Comparison of ENCODE assay signal across 8 cellular contexts in the genomic region with DNA sequence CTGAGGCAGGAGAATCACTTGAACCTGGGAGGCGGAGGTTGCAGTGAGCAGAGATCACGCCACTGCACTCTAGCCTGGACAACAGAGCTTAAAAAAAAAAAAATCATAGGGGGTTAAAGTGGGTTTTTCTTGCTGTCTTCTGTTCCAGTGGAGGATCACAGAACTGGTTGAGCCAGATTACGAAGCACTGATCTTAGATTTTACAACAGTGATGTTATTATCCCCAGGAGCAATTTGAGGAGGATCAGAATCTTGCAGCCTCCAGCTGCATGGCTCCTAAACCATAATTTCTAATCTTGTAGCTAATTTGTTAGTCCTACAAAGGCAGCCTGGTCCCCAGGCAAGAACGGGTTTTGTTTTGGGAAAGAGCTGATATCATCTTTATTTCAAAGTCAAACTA.
DNase-seq lines count a peak whose midpoint lies in the region; ATAC-seq, FAIRE-seq and TF ChIP-seq lines count a peak whose summit lies in the region.
"Not testable (repeated sequence)": the region's sequence is repeated elsewhere in the genome, so short reads cannot be mapped to it uniquely, and the experiment has no call there.

No MANE protein-coding gene starts in this region.

- H3K27ac Mint-ChIP-seq in CD4-positive, CD25-positive, alpha-beta regulatory T cell, result peak overlapping the region in 2 of 3 donors; percentile 72 to 79
- peak overlapping the region; percentile 21 for H3K27ac Mint-ChIP-seq in T-helper 1 cell treated with Interleukin-12 subunit alpha and Interleukin-12 subunit beta and Interleukin-4 antibody, amounts not matched to agents 30 μg/mL and 1 μg/mL, for 36 hours
- H3K27ac Mint-ChIP-seq in activated T-cell treated with anti-CD3 and anti-CD28 coated beads, Interleukin-2, amount 50 U/mL, for 72 hours, result peak overlapping the region; percentile 15
- peak overlapping the region; percentile 90 for H3K27ac Mint-ChIP-seq in activated naive CD4-positive, alpha-beta T cell treated with anti-CD3 and anti-CD28 coated beads, Interleukin-2, amount 50 U/mL, for 24 hours
- H3K27ac Mint-ChIP-seq in stimulated activated memory B cell treated with anti-CD40 and anti-IgM and Interleukin-4, amounts not matched to agents 10 μg/mL and 1 μg/mL and 100 μg/mL, for 72 hours, result peak overlapping the region; percentile 3

- not testable (repeated sequence) for H3K9ac ChIP-seq in Loucy (ENCODE audit: low read depth, low read length, poor library complexity, severe bottlenecking); mammary epithelial cell (ENCODE audit: insufficient read depth, low read length); keratinocyte (ENCODE audit: control insufficient read depth, extremely low read depth, insufficient read depth, low read length)

- H3K9me1 ChIP-seq in keratinocyte (ENCODE audit: control insufficient read depth, extremely low read depth, insufficient read depth, low read length), result not testable (repeated sequence)

- BruUV-seq in mammary epithelial cell (replicated peaks; lab: Mats Ljungman, UMichigan), result not testable (repeated sequence)

- not testable (repeated sequence) for H3K9me3 ChIP-seq in CD4-positive, CD25-positive, alpha-beta regulatory T cell (ENCODE audit: control insufficient read depth in 2 of 2, low read length in 2 of 2); Loucy (ENCODE audit: insufficient read depth, low read depth, low read length); mammary epithelial cell (replicated peaks; ENCODE audit: insufficient read depth, low read length); keratinocyte (ENCODE audit: control insufficient read depth, low read depth, low read length)

- intact Hi-C loops in mammary epithelial cell (cut with micrococcal nuclease), result not testable (repeated sequence)

- H2AFZ ChIP-seq in Loucy (ENCODE audit: low read length) (peak overlapping the region; percentile 4; the same call in 1 of the 2 replicates), mammary epithelial cell (ENCODE audit: low read depth, low read length) (peak overlapping the region; percentile 83)
- not testable (repeated sequence) for H2AFZ ChIP-seq in keratinocyte (ENCODE audit: control insufficient read depth, low read length)

- H3K4me1 Mint-ChIP-seq in CD4-positive, CD25-positive, alpha-beta regulatory T cell, result peaks cover 15 to 45% (median 19%) of the 10 kb centered on the region in 4 donors
- H3K4me1 Mint-ChIP-seq in T-helper 1 cell treated with Interleukin-12 subunit alpha and Interleukin-12 subunit beta and Interleukin-4 antibody, amounts not matched to agents 30 μg/mL and 1 μg/mL, for 36 hours (ENCODE audit: low read depth), result peaks cover 19% of the 10 kb centered on the region
- H3K4me1 Mint-ChIP-seq in activated T-cell treated with anti-CD3 and anti-CD28 coated beads, Interleukin-2, amount 50 U/mL, for 72 hours (ENCODE audit: low read depth), result peaks cover 40% of the 10 kb centered on the region
- peaks cover 43% of the 10 kb centered on the region for H3K4me1 Mint-ChIP-seq in activated naive CD4-positive, alpha-beta T cell treated with anti-CD3 and anti-CD28 coated beads, Interleukin-2, amount 50 U/mL, for 24 hours
- H3K4me1 Mint-ChIP-seq in stimulated activated memory B cell treated with anti-CD40 and anti-IgM and Interleukin-4, amounts not matched to agents 10 μg/mL and 1 μg/mL and 100 μg/mL, for 72 hours, result peaks cover 26% of the 10 kb centered on the region

- H3K9me2 ChIP-seq in Loucy (replicated peaks; ENCODE audit: low read depth, low read length), result not testable (repeated sequence)

- H3K36me3 ChIP-seq in CD4-positive, CD25-positive, alpha-beta regulatory T cell (ENCODE audit: control insufficient read depth, insufficient read depth, low read length); Loucy (ENCODE audit: insufficient read depth, low read length); mammary epithelial cell (ENCODE audit: insufficient read depth, low read length); keratinocyte (ENCODE audit: control insufficient read depth in 2 of 2, extremely low read depth in 1 of 2, insufficient read depth in 2 of 2, low read length in 2 of 2): not testable (repeated sequence)

- H3K4me3 ChIP-seq in CD4-positive, CD25-positive, alpha-beta regulatory T cell (ENCODE audit: low read depth, low read length); Loucy (ENCODE audit: low read length, poor library complexity, severe bottlenecking); mammary epithelial cell (replicated peaks in 1 of 3; ENCODE audit: insufficient read depth in 1 of 3, low read depth in 2 of 3, low read length in 3 of 3); keratinocyte (ENCODE audit: control insufficient read depth in 2 of 3, extremely low read depth in 1 of 3, insufficient read depth in 2 of 3, low read depth in 1 of 3, low read length in 3 of 3): not testable (repeated sequence)

- H3K27me3 ChIP-seq in CD4-positive, CD25-positive, alpha-beta regulatory T cell (ENCODE audit: control insufficient read depth, insufficient read depth, low read length); Loucy (ENCODE audit: insufficient read depth, low read length, poor library complexity, severe bottlenecking); mammary epithelial cell (ENCODE audit: insufficient read depth, low read length); keratinocyte (ENCODE audit: control insufficient read depth, extremely low read depth, insufficient read depth, low read length): not testable (repeated sequence)

- not testable (repeated sequence) for H3K27ac ChIP-seq in CD4-positive, CD25-positive, alpha-beta regulatory T cell (ENCODE audit: insufficient read depth, low read length, poor library complexity, severe bottlenecking)
- H3K27ac ChIP-seq in mammary epithelial cell (ENCODE audit: insufficient read depth, low read depth, low read length), result peak overlapping the region; percentile 58
- peak overlapping the region; percentile 37 for H3K27ac ChIP-seq in keratinocyte (ENCODE audit: control insufficient read depth, insufficient read depth, low read length)

- not testable (repeated sequence) for DNase-seq in CD4-positive, CD25-positive, alpha-beta regulatory T cell; activated T-cell treated with anti-CD3 and anti-CD28 coated beads, Interleukin-2, amount 50 U/mL, for 72 hours; mammary epithelial cell; keratinocyte (ENCODE audit: low read depth, low spot score)

- TF ChIP-seq CTCF in Loucy (conservative IDR thresholded peaks at IDR 0.05; ENCODE audit: low read length); mammary epithelial cell (conservative IDR thresholded peaks at IDR 0.05 in 1 of 2, IDR thresholded peaks at IDR 0.05 in 1 of 2; ENCODE audit: extremely low read depth in 1 of 2, insufficient read depth in 1 of 2, low read depth in 1 of 2, low read length in 2 of 2); keratinocyte (optimal IDR thresholded peaks at IDR 0.05 in 1 of 3, IDR thresholded peaks at IDR 0.05 in 1 of 3, conservative IDR thresholded peaks at IDR 0.05 in 1 of 3; ENCODE audit: extremely low read depth in 1 of 3, insufficient read depth in 2 of 3, low read length in 3 of 3): not testable (repeated sequence)

- WGBS in mammary epithelial cell (ENCODE audit: low coverage, missing lambda C conversion rate), result 22% methylated on average over 2 of the region's 4 CpGs

- H3K4me1 ChIP-seq in CD4-positive, CD25-positive, alpha-beta regulatory T cell (ENCODE audit: control insufficient read depth, insufficient read depth, low read length, poor library complexity, severe bottlenecking), result peaks cover 16% of the 10 kb centered on the region
- H3K4me1 ChIP-seq in Loucy (ENCODE audit: insufficient read depth, low read length, poor library complexity, severe bottlenecking) (peaks cover 24% of the 10 kb centered on the region), mammary epithelial cell (ENCODE audit: insufficient read depth, low read length) (peaks cover 29% of the 10 kb centered on the region), keratinocyte (ENCODE audit: control insufficient read depth, extremely low read depth, insufficient read depth, low read length) (peaks cover 13% of the 10 kb centered on the region)

- H3K27me3 Mint-ChIP-seq in CD4-positive, CD25-positive, alpha-beta regulatory T cell; T-helper 1 cell treated with Interleukin-12 subunit alpha and Interleukin-12 subunit beta and Interleukin-4 antibody, amounts not matched to agents 30 μg/mL and 1 μg/mL, for 36 hours (ENCODE audit: low read depth); activated T-cell treated with anti-CD3 and anti-CD28 coated beads, Interleukin-2, amount 50 U/mL, for 72 hours (ENCODE audit: low read depth); activated naive CD4-positive, alpha-beta T cell treated with anti-CD3 and anti-CD28 coated beads, Interleukin-2, amount 50 U/mL, for 24 hours; stimulated activated memory B cell treated with anti-CD40 and anti-IgM and Interleukin-4, amounts not matched to agents 10 μg/mL and 1 μg/mL and 100 μg/mL, for 72 hours: not testable (repeated sequence)

- not testable (repeated sequence) for H3F3A ChIP-seq in Loucy (ENCODE audit: low read depth)

- H3K4me2 ChIP-seq in Loucy (ENCODE audit: low read depth, low read length, poor library complexity, severe bottlenecking), result not testable (repeated sequence)
- H3K4me2 ChIP-seq in mammary epithelial cell (ENCODE audit: insufficient read depth, low read depth, low read length) (peak overlapping the region; percentile 54), keratinocyte (ENCODE audit: control insufficient read depth, extremely low read depth, insufficient read depth, low read depth, low read length) (peak overlapping the region; percentile 57)

- ATAC-seq in CD4-positive, CD25-positive, alpha-beta regulatory T cell (ENCODE audit: low read depth in 2 of 2); activated T-cell treated with anti-CD3 and anti-CD28 coated beads, Interleukin-2, amount 50 U/mL, for 72 hours (replicated peaks in 1 of 2); stimulated activated memory B cell treated with anti-CD40 and anti-IgM and Interleukin-4, amounts not matched to agents 10 μg/mL and 1 μg/mL and 100 μg/mL, for 72 hours: not testable (repeated sequence)

- not testable (repeated sequence) for FAIRE-seq in keratinocyte (lab: Jason Lieb, UNC)

- CTCF ChIA-PET in mammary epithelial cell (lab: Charles Lee; ENCODE audit: low non-redundant PET), result not testable (repeated sequence)

- not testable (repeated sequence) for H3K36me3 Mint-ChIP-seq in CD4-positive, CD25-positive, alpha-beta regulatory T cell; T-helper 1 cell treated with Interleukin-12 subunit alpha and Interleukin-12 subunit beta and Interleukin-4 antibody, amounts not matched to agents 30 μg/mL and 1 μg/mL, for 36 hours (ENCODE audit: low read depth); activated T-cell treated with anti-CD3 and anti-CD28 coated beads, Interleukin-2, amount 50 U/mL, for 72 hours (ENCODE audit: insufficient read depth in 2 of 2); activated naive CD4-positive, alpha-beta T cell treated with anti-CD3 and anti-CD28 coated beads, Interleukin-2, amount 50 U/mL, for 24 hours; stimulated activated memory B cell treated with anti-CD40 and anti-IgM and Interleukin-4, amounts not matched to agents 10 μg/mL and 1 μg/mL and 100 μg/mL, for 72 hours

- H3K9me3 Mint-ChIP-seq in CD4-positive, CD25-positive, alpha-beta regulatory T cell; T-helper 1 cell treated with Interleukin-12 subunit alpha and Interleukin-12 subunit beta and Interleukin-4 antibody, amounts not matched to agents 30 μg/mL and 1 μg/mL, for 36 hours; activated T-cell treated with anti-CD3 and anti-CD28 coated beads, Interleukin-2, amount 50 U/mL, for 72 hours; activated naive CD4-positive, alpha-beta T cell treated with anti-CD3 and anti-CD28 coated beads, Interleukin-2, amount 50 U/mL, for 24 hours; stimulated activated memory B cell treated with anti-CD40 and anti-IgM and Interleukin-4, amounts not matched to agents 10 μg/mL and 1 μg/mL and 100 μg/mL, for 72 hours: not testable (repeated sequence)

- not testable (repeated sequence) for H3K79me2 ChIP-seq in Loucy (ENCODE audit: insufficient read depth, low read length); keratinocyte (ENCODE audit: control insufficient read depth, insufficient read depth, low read length)
- H3K79me2 ChIP-seq in mammary epithelial cell (ENCODE audit: insufficient read depth, low read length), result peaks cover 10% of the 10 kb centered on the region

- in situ Hi-C loops in mammary epithelial cell (cut with MboI; ENCODE audit: low sequenced_read_pairs in 2 of 2), result loop anchor here in 1 of 2 donors (25.0 kb wide), 1 partner anchor 556 kb away; no protein-coding TSS in a partner anchor

- H3K4me3 Mint-ChIP-seq in CD4-positive, CD25-positive, alpha-beta regulatory T cell, result peak overlapping the region in 2 of 4 donors; percentile 53 to 70
- H3K4me3 Mint-ChIP-seq in T-helper 1 cell treated with Interleukin-12 subunit alpha and Interleukin-12 subunit beta and Interleukin-4 antibody, amounts not matched to agents 30 μg/mL and 1 μg/mL, for 36 hours; stimulated activated memory B cell treated with anti-CD40 and anti-IgM and Interleukin-4, amounts not matched to agents 10 μg/mL and 1 μg/mL and 100 μg/mL, for 72 hours: not testable (repeated sequence)
- peak overlapping the region in 1 of 2 donors; percentile 24 for H3K4me3 Mint-ChIP-seq in activated T-cell treated with anti-CD3 and anti-CD28 coated beads, Interleukin-2, amount 50 U/mL, for 72 hours
- H3K4me3 Mint-ChIP-seq in activated naive CD4-positive, alpha-beta T cell treated with anti-CD3 and anti-CD28 coated beads, Interleukin-2, amount 50 U/mL, for 24 hours, result peak overlapping the region; percentile 20

- dilution Hi-C loops in mammary epithelial cell (cut with HindIII; ENCODE audit: low sequenced_read_pairs); keratinocyte (cut with MboI; ENCODE audit: extremely low pct_ligation_motif_present, low sequenced_read_pairs): not testable (repeated sequence)

- not testable (repeated sequence) for H4K20me1 ChIP-seq in Loucy (ENCODE audit: insufficient read depth, low read length, poor library complexity, severe bottlenecking); mammary epithelial cell (ENCODE audit: insufficient read depth, low read length); keratinocyte (ENCODE audit: control insufficient read depth, extremely low read depth, insufficient read depth, low read length)

Comparison
In these comparisons a context has a peak if more than half of its experiments do, and no peak if none do; other contexts are left out.
1. H3K27ac Mint-ChIP-seq: peak in every context shown above with its lines; median percentile 90 in activated naive CD4-positive, alpha-beta T cell treated with anti-CD3 and anti-CD28 coated beads, Interleukin-2, amount 50 U/mL, for 24 hours; 76 in CD4-positive, CD25-positive, alpha-beta regulatory T cell; 21 in T-helper 1 cell treated with Interleukin-12 subunit alpha and Interleukin-12 subunit beta and Interleukin-4 antibody, amounts not matched to agents 30 μg/mL and 1 μg/mL, for 36 hours; 15 in activated T-cell treated with anti-CD3 and anti-CD28 coated beads, Interleukin-2, amount 50 U/mL, for 72 hours; 3 in stimulated activated memory B cell treated with anti-CD40 and anti-IgM and Interleukin-4, amounts not matched to agents 10 μg/mL and 1 μg/mL and 100 μg/mL, for 72 hours.